In the genomic region with DNA sequence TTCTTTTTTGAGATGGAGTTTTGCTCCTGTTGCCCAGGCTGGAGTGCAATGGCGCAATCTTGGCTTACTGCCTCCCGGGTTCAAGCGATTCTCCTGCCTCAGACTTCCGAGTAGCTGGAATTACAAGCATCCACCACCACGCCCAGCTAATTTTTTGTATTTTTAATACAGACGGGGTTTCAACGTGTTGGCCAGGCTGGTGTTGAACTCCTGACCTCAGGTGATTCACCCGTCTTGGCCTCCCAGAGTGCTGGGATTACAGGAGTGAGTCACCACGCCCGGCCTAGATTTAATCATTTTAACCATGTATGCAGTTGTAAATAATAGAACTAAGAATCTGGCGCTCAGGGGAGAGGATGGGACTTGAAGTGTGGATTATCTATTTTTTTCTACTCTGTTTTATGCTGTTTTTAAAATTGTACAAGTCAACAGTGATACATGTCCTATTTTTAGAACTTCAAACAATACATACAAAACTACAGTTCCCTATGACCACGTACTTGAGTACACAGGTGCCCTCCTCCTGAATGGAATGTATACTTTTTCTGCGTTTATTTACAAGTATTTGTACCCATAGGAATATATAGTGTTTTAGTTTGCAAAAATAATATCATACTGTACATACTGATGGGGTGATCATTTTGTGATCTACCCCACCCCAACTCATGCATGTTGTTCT, we compare ENCODE assay signal across 8 cellular contexts. TPM values are rescaled to one million over a fixed set of nuclear protein-coding genes. Genes with fewer than 3 reads are reported as not detected.
DNase-seq lines count a peak whose midpoint lies in the region; ATAC-seq and TF ChIP-seq lines count a peak whose summit lies in the region.

No MANE protein-coding gene starts in this region.

- TF ChIP-seq CTCF in AG04449 (IDR thresholded peaks at IDR 0.05; ENCODE audit: insufficient read depth, low read length, missing control alignments) (no peak), KMS-11 (conservative IDR thresholded peaks at IDR 0.05; ENCODE audit: low read depth, low read length) (no peak), right lobe of liver (IDR thresholded peaks at IDR 0.05) (no peak), tibial artery (IDR thresholded peaks at IDR 0.05) (no peak)

- ATAC-seq in right lobe of liver (peak; percentile 56 to 86 (median 74)), GM18870 (IDR thresholded peaks at IDR 0.05; ENCODE audit: unreplicated experiment) (no peak), HG02678 (IDR thresholded peaks at IDR 0.05; ENCODE audit: unreplicated experiment) (no peak)

- H3K4me1 ChIP-seq in KMS-11 (ENCODE audit: low read depth, poor library complexity, severe bottlenecking) (peaks cover 61% of the 10 kb centered on the region), right lobe of liver (peaks cover 0 to 41% (median 14%) of the 10 kb centered on the region in 4 donors), tibial artery (peaks cover 0 to 45% (median 14%) of the 10 kb centered on the region in 4 donors)

- H3K27ac ChIP-seq in KMS-11 (no peak overlapping the region), right lobe of liver (peak overlapping the region in 1 of 3 donors; percentile 21), tibial artery (no peak overlapping the region)

- WGBS in right lobe of liver (ENCODE audit: insufficient coverage, low coverage, low lambda C conversion rate, missing lambda C conversion rate) = 33% methylated on average over 12 of the region's 13 CpGs

- CTCF ChIA-PET in AG04449 (lab: Yijun Ruan, JAX) = no interaction called here

- H3K79me2 ChIP-seq in KMS-11 (ENCODE audit: insufficient read depth, low read depth) = peaks cover 88% of the 10 kb centered on the region

- no peaks in the 10 kb centered on the region for H3K27me3 ChIP-seq in KMS-11 (ENCODE audit: insufficient read depth, low read depth)
- no peaks in the 10 kb centered on the region for H3K27me3 ChIP-seq in right lobe of liver
- H3K27me3 ChIP-seq in tibial artery = no peaks in the 10 kb centered on the region

- no peak overlapping the region for H2AFZ ChIP-seq in KMS-11 (ENCODE audit: low read depth)

- POLR2A ChIA-PET in AG04449 (lab: Yijun Ruan, JAX) = interaction anchor here (0.7 to 1.0 kb wide), 2 partner anchors 27 to 79 kb away, joined by 3 to 4 read pairs; no protein-coding TSS in a partner anchor

- H3K36me3 ChIP-seq in KMS-11 (ENCODE audit: insufficient read depth) (peaks cover 7% of the 10 kb centered on the region; the same call in 1 of the 2 replicates), right lobe of liver (peaks cover 0 to 19% (median 3%) of the 10 kb centered on the region in 4 donors), tibial artery (peaks cover 7 to 23% (median 8%) of the 10 kb centered on the region in 3 donors)

- H3K4me3 ChIP-seq in AG04449 (ENCODE audit: low read depth, low read length) = no peak overlapping the region
- no peak overlapping the region for H3K4me3 ChIP-seq in KMS-11 (IDR thresholded peaks at IDR 0.05; ENCODE audit: insufficient read depth, low read depth, low read length)
- no peak overlapping the region for H3K4me3 ChIP-seq in right lobe of liver
- H3K4me3 ChIP-seq in tibial artery = no peak overlapping the region

- H4K20me1 ChIP-seq in KMS-11 (ENCODE audit: insufficient read depth) = no peaks in the 10 kb centered on the region; the same call in 1 of the 2 replicates

- H3K9me3 ChIP-seq in right lobe of liver = no peaks in the 10 kb centered on the region
- no peaks in the 10 kb centered on the region for H3K9me3 ChIP-seq in tibial artery

- H3K9ac ChIP-seq in KMS-11 = no peak overlapping the region

- H3K4me2 ChIP-seq in KMS-11 = peak overlapping the region; percentile 6; the same call in 1 of the 2 replicates

- DNase-seq in AG04449 (ENCODE audit: low read depth, low spot score) (peak; percentile 52), right lobe of liver (peak; percentile 66 to 78 (median 72)), tibial artery (peak; percentile 32 to 65), posterior cingulate gyrus (no peak)
- DNase-seq in activated effector memory CD4-positive, alpha-beta T cell treated with Interleukin-2 at 50 U/mL for 16 hours = peak; percentile 2

- no peak for TF ChIP-seq POLR2A in right lobe of liver (IDR thresholded peaks at IDR 0.05)

- intact Hi-C loops in right lobe of liver (cut with DNase I) = no loop called here
- intact Hi-C loops in tibial artery (cut with DNase I; ENCODE audit: low total_unique reads) = no loop called here
- intact Hi-C loops in posterior cingulate gyrus (cut with DNase I) = no loop called here

RNA-seq across cellular contexts. Expression of gene ITCH, which starts 27.8 kb away (rescaled TPM):
- 10 to 100 TPM; 32.8 to 71.4 (median 44.1) TPM for total RNA-seq in right lobe of liver

Comparison
In these comparisons a context has a peak if more than half of its experiments do, and no peak if none do; other contexts are left out.
1. DNase-seq: peak in AG04449 (single experiment), activated effector memory CD4-positive, alpha-beta T cell treated with Interleukin-2 at 50 U/mL for 16 hours (single experiment), right lobe of liver (3 of 3) and tibial artery (2 of 2); none in posterior cingulate gyrus (0 of 10).
2. ATAC-seq: peak in right lobe of liver (4 of 4); none in GM18870 (single experiment) and HG02678 (single experiment).